In genomic region chr7:23471090-23471859, GRCh38 we compare ENCODE assay signal across 8 cellular contexts. TPM values are rescaled to one million over a fixed set of nuclear protein-coding genes. Genes with fewer than 3 reads are reported as not detected.
A peak's percentile ranks its signal among the peaks of the same experiment; 100 is the strongest.
DNase-seq lines count a peak whose midpoint lies in the region; ATAC-seq and TF ChIP-seq lines count a peak whose summit lies in the region.

No MANE protein-coding gene starts in this region.

- peaks cover 42% of the 10 kb centered on the region for H3K4me1 Mint-ChIP-seq in activated naive CD4-positive, alpha-beta T cell treated with anti-CD3 and anti-CD28 coated beads, Interleukin-2, amount 50 U/mL, for 24 hours
- peaks cover 34 to 56% of the 10 kb centered on the region in 2 donors for H3K4me1 Mint-ChIP-seq in immature natural killer cell

- peaks cover 46 to 62% (median 54%) of the 10 kb centered on the region in 4 donors for H3K4me1 ChIP-seq in stomach

- H3K36me3 ChIP-seq in stomach = no peaks in the 10 kb centered on the region

- no peak for TF ChIP-seq EP300 in stomach (IDR thresholded peaks at IDR 0.05)

- H3K9me3 Mint-ChIP-seq in activated naive CD4-positive, alpha-beta T cell treated with anti-CD3 and anti-CD28 coated beads, Interleukin-2, amount 50 U/mL, for 24 hours = peaks cover 10% of the 10 kb centered on the region
- peaks cover 0 to 10% (median 3%) of the 10 kb centered on the region in 6 donors for H3K9me3 Mint-ChIP-seq in immature natural killer cell

- peak overlapping the region; percentile 75 for H3K27ac Mint-ChIP-seq in activated naive CD4-positive, alpha-beta T cell treated with anti-CD3 and anti-CD28 coated beads, Interleukin-2, amount 50 U/mL, for 24 hours
- peak overlapping the region in 2 of 6 donors; percentile 38 to 44 for H3K27ac Mint-ChIP-seq in immature natural killer cell

- H3K27ac ChIP-seq in stomach = no peak overlapping the region

- POLR2A ChIA-PET in AG04449 (lab: Yijun Ruan, JAX) = no interaction called here

- TF ChIP-seq POLR2A in GM15510 (IDR thresholded peaks at IDR 0.05; ENCODE audit: borderline replicate concordance, extremely low read depth, insufficient read length) (peak; percentile 64), stomach (IDR thresholded peaks at IDR 0.05) (no peak)

- peak overlapping the region; percentile 71 for H3K4me3 ChIP-seq in AG04449 (ENCODE audit: low read depth, low read length)
- peak overlapping the region in 2 of 4 donors; percentile 40 to 44 for H3K4me3 ChIP-seq in stomach

- H3K36me3 Mint-ChIP-seq in activated naive CD4-positive, alpha-beta T cell treated with anti-CD3 and anti-CD28 coated beads, Interleukin-2, amount 50 U/mL, for 24 hours = peaks cover 2% of the 10 kb centered on the region
- peaks cover 0 to 4% (median 0%) of the 10 kb centered on the region in 3 donors for H3K36me3 Mint-ChIP-seq in immature natural killer cell

- peak overlapping the region; percentile 87 for H3K4me3 Mint-ChIP-seq in activated naive CD4-positive, alpha-beta T cell treated with anti-CD3 and anti-CD28 coated beads, Interleukin-2, amount 50 U/mL, for 24 hours
- peak overlapping the region; percentile 71 to 84 (median 77) for H3K4me3 Mint-ChIP-seq in immature natural killer cell

- DNase-seq in AG04449 (ENCODE audit: low read depth, low spot score) (no peak), NCI-H748 (lab: John Stamatoyannopoulos, UW; ENCODE audit: unreplicated experiment) (peak; percentile 96), immature natural killer cell (peak in 2 of 3 donors; percentile 36 to 38), medulla oblongata (ENCODE audit: extremely low spot score) (no peak), stomach (no peak)

- intact Hi-C loops in stomach (cut with DNase I; ENCODE audit: low total_unique reads) = no loop called here

- H3K27me3 ChIP-seq in stomach = peaks cover 50 to 100% (median 94%) of the 10 kb centered on the region in 3 donors

- 9 to 21% (median 11%) methylated on average over 25 to 45 of the region's 45 CpGs for WGBS in stomach, 5 donors

- TF ChIP-seq CTCF in AG04449 (IDR thresholded peaks at IDR 0.05; ENCODE audit: insufficient read depth, low read length, missing control alignments) (no peak), stomach (IDR thresholded peaks at IDR 0.05) (no peak)

- peaks cover 57% of the 10 kb centered on the region for H3K27me3 Mint-ChIP-seq in activated naive CD4-positive, alpha-beta T cell treated with anti-CD3 and anti-CD28 coated beads, Interleukin-2, amount 50 U/mL, for 24 hours
- H3K27me3 Mint-ChIP-seq in immature natural killer cell (ENCODE audit: low read depth in 3 of 3) = peaks cover 57 to 70% (median 62%) of the 10 kb centered on the region in 3 donors

- H3K9me3 ChIP-seq in stomach = peaks cover 0 to 14% (median 4%) of the 10 kb centered on the region in 4 donors

- CTCF ChIA-PET in AG04449 (lab: Yijun Ruan, JAX) = no interaction called here

- peak; percentile 35 for ATAC-seq in HG03354 (IDR thresholded peaks at IDR 0.05; ENCODE audit: poor library complexity, severe bottlenecking, unreplicated experiment)

RNA-seq across cellular contexts. Expression of gene IGF2BP3, which starts 1.0 kb away (rescaled TPM):
- polyA plus RNA-seq in immature natural killer cell (under 1 TPM in 1 of 3 donors, not detected in 2; 0.76 TPM), stomach (1 to 10 TPM in 1 of 3 donors, under 1 TPM in 1, not detected in 1; 0.43 to 1.2 TPM)
- total RNA-seq in stomach = 10 to 100 TPM in 1 of 5 donors, 1 to 10 TPM in 1, not detected in 3; 9.1 to 61.9 TPM

Comparison
In these comparisons a context has a peak if more than half of its experiments do, and no peak if none do; other contexts are left out.
1. DNase-seq: peak in NCI-H748 (single experiment) and immature natural killer cell (2 of 3); none in AG04449 (single experiment), medulla oblongata (single experiment) and stomach (single experiment).